1 cellular context compared by ENCODE assay signal in the genomic region with DNA sequence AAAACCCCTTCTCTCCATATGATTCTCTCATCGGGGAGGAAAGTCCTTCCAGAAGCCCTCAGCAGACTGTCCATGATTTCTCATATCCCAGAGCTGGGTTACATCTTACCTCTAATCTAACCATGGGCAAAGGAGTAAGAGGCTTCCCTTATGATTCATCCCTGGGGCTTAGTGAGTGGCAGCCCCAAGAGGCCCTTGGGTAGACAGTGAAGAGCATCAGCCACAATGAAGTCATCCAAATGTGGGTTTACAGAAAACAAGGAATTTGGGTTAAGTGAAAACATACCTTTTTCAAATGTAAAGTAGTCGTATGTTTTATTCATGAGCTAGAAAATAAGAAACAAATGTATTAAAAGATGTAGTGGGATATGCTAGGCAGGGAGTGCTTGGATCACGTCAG.
TF ChIP-seq lines count a peak whose summit lies in the region.

No MANE protein-coding gene starts in this region.

TF ChIP-seq in K562, 482 proteins besides CTCF, POLR2A, EP300 and RAD21 (continued from another document):
- TF ChIP-seq, protein P1, sequence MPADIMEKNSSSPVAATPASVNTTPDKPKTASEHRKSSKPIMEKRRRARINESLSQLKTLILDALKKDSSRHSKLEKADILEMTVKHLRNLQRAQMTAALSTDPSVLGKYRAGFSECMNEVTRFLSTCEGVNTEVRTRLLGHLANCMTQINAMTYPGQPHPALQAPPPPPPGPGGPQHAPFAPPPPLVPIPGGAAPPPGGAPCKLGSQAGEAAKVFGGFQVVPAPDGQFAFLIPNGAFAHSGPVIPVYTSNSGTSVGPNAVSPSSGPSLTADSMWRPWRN (IDR thresholded peaks at IDR 0.05; ENCODE audit: low read depth) = no peak
TF ChIP-seq in K562: peak in this region for 1.
